ENCODE assay signal across 8 cellular contexts in genomic region chr2:109331864-109332848, GRCh38.
DNase-seq lines count a peak whose midpoint lies in the region; ATAC-seq lines count a peak whose summit lies in the region.

No MANE protein-coding gene starts in this region.

- H3K36me3 Mint-ChIP-seq in activated T-helper 2 cell treated with anti-CD3 and anti-CD28 coated beads, Interferon-gamma antibody, Interleukin-2, Interleukin-4, amounts not matched to agents 10 μg/mL and 5 μg/mL and 100 μg/mL, durations not matched to agents 14 hours and 24 hours and 36 hours (ENCODE audit: low read depth) = no peaks in the 10 kb centered on the region

- H3K27ac Mint-ChIP-seq in activated T-helper 2 cell treated with anti-CD3 and anti-CD28 coated beads, Interferon-gamma antibody, Interleukin-2, Interleukin-4, amounts not matched to agents 10 μg/mL and 5 μg/mL and 100 μg/mL, durations not matched to agents 14 hours and 24 hours and 36 hours = no peak overlapping the region

- peak; percentile 95 for DNase-seq in CD1c-positive myeloid dendritic cell (ENCODE audit: extremely low spot score)
- DNase-seq in MV-4-11 (lab: John Stamatoyannopoulos, UW) = peak; percentile 71
- peak; percentile 15 for DNase-seq in activated T-helper 2 cell treated with anti-CD3 and anti-CD28 coated beads, Interferon-gamma antibody, Interleukin-2, Interleukin-4, amounts not matched to agents 10 μg/mL and 5 μg/mL and 100 μg/mL, durations not matched to agents 14 hours and 24 hours and 36 hours (ENCODE audit: low spot score)
- DNase-seq in head of caudate nucleus = peak; percentile 64 to 97 (median 86)
- DNase-seq in pons (ENCODE audit: low spot score) = peak; percentile 51
- no peak for DNase-seq in HUDEP-2 (lab: John Stamatoyannopoulos, UW; ENCODE audit: unreplicated experiment in 76 of 76)
- no peak for DNase-seq in DMS79 (lab: John Stamatoyannopoulos, UW)

- intact Hi-C loops in activated T-helper 2 cell treated with anti-CD3 and anti-CD28 coated beads, Interferon-gamma antibody, Interleukin-2, Interleukin-4, amounts not matched to agents 10 μg/mL and 5 μg/mL and 100 μg/mL, durations not matched to agents 14 hours and 24 hours and 36 hours (cut with micrococcal nuclease) = no loop called here
- intact Hi-C loops in head of caudate nucleus (cut with DNase I) = no loop called here

- H3K9me3 Mint-ChIP-seq in activated T-helper 2 cell treated with anti-CD3 and anti-CD28 coated beads, Interferon-gamma antibody, Interleukin-2, Interleukin-4, amounts not matched to agents 10 μg/mL and 5 μg/mL and 100 μg/mL, durations not matched to agents 14 hours and 24 hours and 36 hours = no peaks in the 10 kb centered on the region

- peaks cover 40% of the 10 kb centered on the region for H3K27me3 Mint-ChIP-seq in activated T-helper 2 cell treated with anti-CD3 and anti-CD28 coated beads, Interferon-gamma antibody, Interleukin-2, Interleukin-4, amounts not matched to agents 10 μg/mL and 5 μg/mL and 100 μg/mL, durations not matched to agents 14 hours and 24 hours and 36 hours (ENCODE audit: low read depth)

- H3K4me1 Mint-ChIP-seq in activated T-helper 2 cell treated with anti-CD3 and anti-CD28 coated beads, Interferon-gamma antibody, Interleukin-2, Interleukin-4, amounts not matched to agents 10 μg/mL and 5 μg/mL and 100 μg/mL, durations not matched to agents 14 hours and 24 hours and 36 hours (ENCODE audit: low read depth) = peaks cover 29% of the 10 kb centered on the region

- ATAC-seq in GM21576 (IDR thresholded peaks at IDR 0.05; ENCODE audit: unreplicated experiment) = peak; percentile 51

- peak overlapping the region; percentile 65 for H3K4me3 Mint-ChIP-seq in activated T-helper 2 cell treated with anti-CD3 and anti-CD28 coated beads, Interferon-gamma antibody, Interleukin-2, Interleukin-4, amounts not matched to agents 10 μg/mL and 5 μg/mL and 100 μg/mL, durations not matched to agents 14 hours and 24 hours and 36 hours (ENCODE audit: low read depth)

Comparison
In these comparisons a context has a peak if more than half of its experiments do, and no peak if none do; other contexts are left out.
1. DNase-seq: peak in CD1c-positive myeloid dendritic cell (single experiment), MV-4-11 (single experiment), activated T-helper 2 cell treated with anti-CD3 and anti-CD28 coated beads, Interferon-gamma antibody, Interleukin-2, Interleukin-4, amounts not matched to agents 10 μg/mL and 5 μg/mL and 100 μg/mL, durations not matched to agents 14 hours and 24 hours and 36 hours (single experiment), head of caudate nucleus (42 of 42) and pons (single experiment); none in HUDEP-2 (0 of 76) and DMS79 (single experiment).